ENCODE assay signal across 1 cellular context in the genomic region with DNA sequence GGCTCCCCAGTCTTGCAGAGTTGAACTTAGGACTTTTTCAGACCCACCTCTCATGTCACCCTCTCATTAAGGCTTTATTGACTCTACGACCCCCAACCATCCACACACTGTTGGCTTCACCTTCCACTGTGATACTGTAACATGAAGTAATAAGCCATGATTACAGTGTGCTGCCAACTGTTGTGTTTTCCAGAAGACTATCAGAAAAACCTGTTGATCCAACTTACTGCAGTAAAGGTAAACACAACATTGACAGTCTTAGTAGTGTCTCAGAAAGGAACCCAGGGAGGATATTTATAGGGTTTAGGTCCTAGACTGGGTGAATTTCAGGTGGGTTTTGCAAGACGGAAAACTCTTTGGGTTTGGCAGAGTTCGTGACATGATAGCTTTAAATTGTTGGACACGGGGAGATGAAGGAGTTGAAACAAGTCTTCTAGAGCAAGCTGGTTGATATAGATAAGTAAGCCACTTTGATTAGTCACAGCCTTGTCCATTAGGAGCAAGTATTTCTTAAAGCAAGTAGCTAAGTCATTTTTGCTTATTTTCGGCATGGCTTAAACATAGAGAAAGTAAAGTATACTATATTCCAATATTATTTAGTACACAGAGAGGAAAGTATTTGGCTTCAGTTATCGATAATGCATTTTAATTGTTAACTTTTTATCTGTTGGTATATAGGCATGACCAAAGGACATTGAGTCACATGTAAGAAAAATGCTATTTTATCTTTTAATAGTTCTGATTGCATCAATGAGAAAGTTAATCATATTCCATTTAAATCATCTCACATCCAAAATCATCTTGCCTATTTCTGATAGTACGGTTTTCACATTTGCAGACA.
TF ChIP-seq lines count a peak whose summit lies in the region.

No MANE protein-coding gene starts in this region.

TF ChIP-seq in K562, 482 proteins besides CTCF, POLR2A, EP300 and RAD21 (continued from another document and continues in another):
- TF ChIP-seq, protein P1, sequence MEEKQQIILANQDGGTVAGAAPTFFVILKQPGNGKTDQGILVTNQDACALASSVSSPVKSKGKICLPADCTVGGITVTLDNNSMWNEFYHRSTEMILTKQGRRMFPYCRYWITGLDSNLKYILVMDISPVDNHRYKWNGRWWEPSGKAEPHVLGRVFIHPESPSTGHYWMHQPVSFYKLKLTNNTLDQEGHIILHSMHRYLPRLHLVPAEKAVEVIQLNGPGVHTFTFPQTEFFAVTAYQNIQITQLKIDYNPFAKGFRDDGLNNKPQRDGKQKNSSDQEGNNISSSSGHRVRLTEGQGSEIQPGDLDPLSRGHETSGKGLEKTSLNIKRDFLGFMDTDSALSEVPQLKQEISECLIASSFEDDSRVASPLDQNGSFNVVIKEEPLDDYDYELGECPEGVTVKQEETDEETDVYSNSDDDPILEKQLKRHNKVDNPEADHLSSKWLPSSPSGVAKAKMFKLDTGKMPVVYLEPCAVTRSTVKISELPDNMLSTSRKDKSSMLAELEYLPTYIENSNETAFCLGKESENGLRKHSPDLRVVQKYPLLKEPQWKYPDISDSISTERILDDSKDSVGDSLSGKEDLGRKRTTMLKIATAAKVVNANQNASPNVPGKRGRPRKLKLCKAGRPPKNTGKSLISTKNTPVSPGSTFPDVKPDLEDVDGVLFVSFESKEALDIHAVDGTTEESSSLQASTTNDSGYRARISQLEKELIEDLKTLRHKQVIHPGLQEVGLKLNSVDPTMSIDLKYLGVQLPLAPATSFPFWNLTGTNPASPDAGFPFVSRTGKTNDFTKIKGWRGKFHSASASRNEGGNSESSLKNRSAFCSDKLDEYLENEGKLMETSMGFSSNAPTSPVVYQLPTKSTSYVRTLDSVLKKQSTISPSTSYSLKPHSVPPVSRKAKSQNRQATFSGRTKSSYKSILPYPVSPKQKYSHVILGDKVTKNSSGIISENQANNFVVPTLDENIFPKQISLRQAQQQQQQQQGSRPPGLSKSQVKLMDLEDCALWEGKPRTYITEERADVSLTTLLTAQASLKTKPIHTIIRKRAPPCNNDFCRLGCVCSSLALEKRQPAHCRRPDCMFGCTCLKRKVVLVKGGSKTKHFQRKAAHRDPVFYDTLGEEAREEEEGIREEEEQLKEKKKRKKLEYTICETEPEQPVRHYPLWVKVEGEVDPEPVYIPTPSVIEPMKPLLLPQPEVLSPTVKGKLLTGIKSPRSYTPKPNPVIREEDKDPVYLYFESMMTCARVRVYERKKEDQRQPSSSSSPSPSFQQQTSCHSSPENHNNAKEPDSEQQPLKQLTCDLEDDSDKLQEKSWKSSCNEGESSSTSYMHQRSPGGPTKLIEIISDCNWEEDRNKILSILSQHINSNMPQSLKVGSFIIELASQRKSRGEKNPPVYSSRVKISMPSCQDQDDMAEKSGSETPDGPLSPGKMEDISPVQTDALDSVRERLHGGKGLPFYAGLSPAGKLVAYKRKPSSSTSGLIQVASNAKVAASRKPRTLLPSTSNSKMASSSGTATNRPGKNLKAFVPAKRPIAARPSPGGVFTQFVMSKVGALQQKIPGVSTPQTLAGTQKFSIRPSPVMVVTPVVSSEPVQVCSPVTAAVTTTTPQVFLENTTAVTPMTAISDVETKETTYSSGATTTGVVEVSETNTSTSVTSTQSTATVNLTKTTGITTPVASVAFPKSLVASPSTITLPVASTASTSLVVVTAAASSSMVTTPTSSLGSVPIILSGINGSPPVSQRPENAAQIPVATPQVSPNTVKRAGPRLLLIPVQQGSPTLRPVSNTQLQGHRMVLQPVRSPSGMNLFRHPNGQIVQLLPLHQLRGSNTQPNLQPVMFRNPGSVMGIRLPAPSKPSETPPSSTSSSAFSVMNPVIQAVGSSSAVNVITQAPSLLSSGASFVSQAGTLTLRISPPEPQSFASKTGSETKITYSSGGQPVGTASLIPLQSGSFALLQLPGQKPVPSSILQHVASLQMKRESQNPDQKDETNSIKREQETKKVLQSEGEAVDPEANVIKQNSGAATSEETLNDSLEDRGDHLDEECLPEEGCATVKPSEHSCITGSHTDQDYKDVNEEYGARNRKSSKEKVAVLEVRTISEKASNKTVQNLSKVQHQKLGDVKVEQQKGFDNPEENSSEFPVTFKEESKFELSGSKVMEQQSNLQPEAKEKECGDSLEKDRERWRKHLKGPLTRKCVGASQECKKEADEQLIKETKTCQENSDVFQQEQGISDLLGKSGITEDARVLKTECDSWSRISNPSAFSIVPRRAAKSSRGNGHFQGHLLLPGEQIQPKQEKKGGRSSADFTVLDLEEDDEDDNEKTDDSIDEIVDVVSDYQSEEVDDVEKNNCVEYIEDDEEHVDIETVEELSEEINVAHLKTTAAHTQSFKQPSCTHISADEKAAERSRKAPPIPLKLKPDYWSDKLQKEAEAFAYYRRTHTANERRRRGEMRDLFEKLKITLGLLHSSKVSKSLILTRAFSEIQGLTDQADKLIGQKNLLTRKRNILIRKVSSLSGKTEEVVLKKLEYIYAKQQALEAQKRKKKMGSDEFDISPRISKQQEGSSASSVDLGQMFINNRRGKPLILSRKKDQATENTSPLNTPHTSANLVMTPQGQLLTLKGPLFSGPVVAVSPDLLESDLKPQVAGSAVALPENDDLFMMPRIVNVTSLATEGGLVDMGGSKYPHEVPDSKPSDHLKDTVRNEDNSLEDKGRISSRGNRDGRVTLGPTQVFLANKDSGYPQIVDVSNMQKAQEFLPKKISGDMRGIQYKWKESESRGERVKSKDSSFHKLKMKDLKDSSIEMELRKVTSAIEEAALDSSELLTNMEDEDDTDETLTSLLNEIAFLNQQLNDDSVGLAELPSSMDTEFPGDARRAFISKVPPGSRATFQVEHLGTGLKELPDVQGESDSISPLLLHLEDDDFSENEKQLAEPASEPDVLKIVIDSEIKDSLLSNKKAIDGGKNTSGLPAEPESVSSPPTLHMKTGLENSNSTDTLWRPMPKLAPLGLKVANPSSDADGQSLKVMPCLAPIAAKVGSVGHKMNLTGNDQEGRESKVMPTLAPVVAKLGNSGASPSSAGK (IDR thresholded peaks at IDR 0.05): no peak
- TF ChIP-seq, protein P2, sequence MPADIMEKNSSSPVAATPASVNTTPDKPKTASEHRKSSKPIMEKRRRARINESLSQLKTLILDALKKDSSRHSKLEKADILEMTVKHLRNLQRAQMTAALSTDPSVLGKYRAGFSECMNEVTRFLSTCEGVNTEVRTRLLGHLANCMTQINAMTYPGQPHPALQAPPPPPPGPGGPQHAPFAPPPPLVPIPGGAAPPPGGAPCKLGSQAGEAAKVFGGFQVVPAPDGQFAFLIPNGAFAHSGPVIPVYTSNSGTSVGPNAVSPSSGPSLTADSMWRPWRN (IDR thresholded peaks at IDR 0.05; ENCODE audit: low read depth): no peak
- TF ChIP-seq, protein P3, sequence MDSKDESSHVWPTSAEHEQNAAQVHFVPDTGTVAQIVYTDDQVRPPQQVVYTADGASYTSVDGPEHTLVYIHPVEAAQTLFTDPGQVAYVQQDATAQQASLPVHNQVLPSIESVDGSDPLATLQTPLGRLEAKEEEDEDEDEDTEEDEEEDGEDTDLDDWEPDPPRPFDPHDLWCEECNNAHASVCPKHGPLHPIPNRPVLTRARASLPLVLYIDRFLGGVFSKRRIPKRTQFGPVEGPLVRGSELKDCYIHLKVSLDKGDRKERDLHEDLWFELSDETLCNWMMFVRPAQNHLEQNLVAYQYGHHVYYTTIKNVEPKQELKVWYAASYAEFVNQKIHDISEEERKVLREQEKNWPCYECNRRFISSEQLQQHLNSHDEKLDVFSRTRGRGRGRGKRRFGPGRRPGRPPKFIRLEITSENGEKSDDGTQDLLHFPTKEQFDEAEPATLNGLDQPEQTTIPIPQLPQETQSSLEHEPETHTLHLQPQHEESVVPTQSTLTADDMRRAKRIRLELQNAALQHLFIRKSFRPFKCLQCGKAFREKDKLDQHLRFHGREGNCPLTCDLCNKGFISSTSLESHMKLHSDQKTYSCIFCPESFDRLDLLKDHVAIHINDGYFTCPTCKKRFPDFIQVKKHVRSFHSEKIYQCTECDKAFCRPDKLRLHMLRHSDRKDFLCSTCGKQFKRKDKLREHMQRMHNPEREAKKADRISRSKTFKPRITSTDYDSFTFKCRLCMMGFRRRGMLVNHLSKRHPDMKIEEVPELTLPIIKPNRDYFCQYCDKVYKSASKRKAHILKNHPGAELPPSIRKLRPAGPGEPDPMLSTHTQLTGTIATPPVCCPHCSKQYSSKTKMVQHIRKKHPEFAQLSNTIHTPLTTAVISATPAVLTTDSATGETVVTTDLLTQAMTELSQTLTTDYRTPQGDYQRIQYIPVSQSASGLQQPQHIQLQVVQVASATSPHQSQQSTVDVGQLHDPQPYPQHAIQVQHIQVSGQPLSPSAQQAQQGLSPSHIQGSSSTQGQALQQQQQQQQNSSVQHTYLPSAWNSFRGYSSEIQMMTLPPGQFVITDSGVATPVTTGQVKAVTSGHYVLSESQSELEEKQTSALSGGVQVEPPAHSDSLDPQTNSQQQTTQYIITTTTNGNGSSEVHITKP (IDR thresholded peaks at IDR 0.05; ENCODE audit: partially characterized antibody): no peak
- TF ChIP-seq, protein P4, sequence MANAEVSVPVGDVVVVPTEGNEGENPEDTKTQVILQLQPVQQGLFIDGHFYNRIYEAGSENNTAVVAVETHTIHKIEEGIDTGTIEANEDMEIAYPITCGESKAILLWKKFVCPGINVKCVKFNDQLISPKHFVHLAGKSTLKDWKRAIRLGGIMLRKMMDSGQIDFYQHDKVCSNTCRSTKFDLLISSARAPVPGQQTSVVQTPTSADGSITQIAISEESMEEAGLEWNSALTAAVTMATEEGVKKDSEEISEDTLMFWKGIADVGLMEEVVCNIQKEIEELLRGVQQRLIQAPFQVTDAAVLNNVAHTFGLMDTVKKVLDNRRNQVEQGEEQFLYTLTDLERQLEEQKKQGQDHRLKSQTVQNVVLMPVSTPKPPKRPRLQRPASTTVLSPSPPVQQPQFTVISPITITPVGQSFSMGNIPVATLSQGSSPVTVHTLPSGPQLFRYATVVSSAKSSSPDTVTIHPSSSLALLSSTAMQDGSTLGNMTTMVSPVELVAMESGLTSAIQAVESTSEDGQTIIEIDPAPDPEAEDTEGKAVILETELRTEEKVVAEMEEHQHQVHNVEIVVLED (CRISPR knock-in tag; IDR thresholded peaks at IDR 0.05): no peak
- TF ChIP-seq PML (IDR thresholded peaks at IDR 0.05; ENCODE audit: low read length) (peak; percentile 76), HNRNPUL1 (IDR thresholded peaks at IDR 0.05; ENCODE audit: low read length) (no peak), ZBED1 (IDR thresholded peaks at IDR 0.05) (no peak), ZNF24 (IDR thresholded peaks at IDR 0.05) (peak; percentile 67), NFXL1 (CRISPR knock-in tag; IDR thresholded peaks at IDR 0.05) (no peak), FOXJ2 (tag; IDR thresholded peaks at IDR 0.05) (peak; percentile 38; the same call in 1 of the 2 replicates), SRF (CRISPR knock-in tag; IDR thresholded peaks at IDR 0.05) (no peak), KLF13 (tag; IDR thresholded peaks at IDR 0.05; ENCODE audit: borderline replicate concordance, low read depth) (no peak), NFIX (CRISPR knock-in tag; IDR thresholded peaks at IDR 0.05; ENCODE audit: low read depth) (no peak), MYBL2 (IDR thresholded peaks at IDR 0.05; ENCODE audit: low read depth) (no peak), MYBL2 (CRISPR knock-in tag; IDR thresholded peaks at IDR 0.05; ENCODE audit: borderline replicate concordance) (no peak), ZEB2 (IDR thresholded peaks at IDR 0.05) (peak; percentile 36; the same call in 1 of the 2 replicates), ARID2 (IDR thresholded peaks at IDR 0.05) (no peak), SP1 (CRISPR knock-in tag; IDR thresholded peaks at IDR 0.05) (no peak), NRF1 (conservative IDR thresholded peaks at IDR 0.05 in 1 of 2, IDR thresholded peaks at IDR 0.05 in 1 of 2) (no peak), SETDB1 (IDR thresholded peaks at IDR 0.05; ENCODE audit: low read length) (no peak)
- TF ChIP-seq, protein P5, sequence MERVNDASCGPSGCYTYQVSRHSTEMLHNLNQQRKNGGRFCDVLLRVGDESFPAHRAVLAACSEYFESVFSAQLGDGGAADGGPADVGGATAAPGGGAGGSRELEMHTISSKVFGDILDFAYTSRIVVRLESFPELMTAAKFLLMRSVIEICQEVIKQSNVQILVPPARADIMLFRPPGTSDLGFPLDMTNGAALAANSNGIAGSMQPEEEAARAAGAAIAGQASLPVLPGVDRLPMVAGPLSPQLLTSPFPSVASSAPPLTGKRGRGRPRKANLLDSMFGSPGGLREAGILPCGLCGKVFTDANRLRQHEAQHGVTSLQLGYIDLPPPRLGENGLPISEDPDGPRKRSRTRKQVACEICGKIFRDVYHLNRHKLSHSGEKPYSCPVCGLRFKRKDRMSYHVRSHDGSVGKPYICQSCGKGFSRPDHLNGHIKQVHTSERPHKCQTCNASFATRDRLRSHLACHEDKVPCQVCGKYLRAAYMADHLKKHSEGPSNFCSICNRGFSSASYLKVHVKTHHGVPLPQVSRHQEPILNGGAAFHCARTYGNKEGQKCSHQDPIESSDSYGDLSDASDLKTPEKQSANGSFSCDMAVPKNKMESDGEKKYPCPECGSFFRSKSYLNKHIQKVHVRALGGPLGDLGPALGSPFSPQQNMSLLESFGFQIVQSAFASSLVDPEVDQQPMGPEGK (CRISPR knock-in tag; IDR thresholded peaks at IDR 0.05; ENCODE audit: borderline replicate concordance): no peak
- TF ChIP-seq, protein P6, sequence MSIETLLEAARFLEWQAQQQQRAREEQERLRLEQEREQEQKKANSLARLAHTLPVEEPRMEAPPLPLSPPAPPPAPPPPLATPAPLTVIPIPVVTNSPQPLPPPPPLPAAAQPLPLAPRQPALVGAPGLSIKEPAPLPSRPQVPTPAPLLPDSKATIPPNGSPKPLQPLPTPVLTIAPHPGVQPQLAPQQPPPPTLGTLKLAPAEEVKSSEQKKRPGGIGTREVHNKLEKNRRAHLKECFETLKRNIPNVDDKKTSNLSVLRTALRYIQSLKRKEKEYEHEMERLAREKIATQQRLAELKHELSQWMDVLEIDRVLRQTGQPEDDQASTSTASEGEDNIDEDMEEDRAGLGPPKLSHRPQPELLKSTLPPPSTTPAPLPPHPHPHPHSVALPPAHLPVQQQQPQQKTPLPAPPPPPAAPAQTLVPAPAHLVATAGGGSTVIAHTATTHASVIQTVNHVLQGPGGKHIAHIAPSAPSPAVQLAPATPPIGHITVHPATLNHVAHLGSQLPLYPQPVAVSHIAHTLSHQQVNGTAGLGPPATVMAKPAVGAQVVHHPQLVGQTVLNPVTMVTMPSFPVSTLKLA (conservative IDR thresholded peaks at IDR 0.05): 0 out of 4 replicates have a peak, but pooled peaks of 1 of the 2 experiments have one; percentile 16
- TF ChIP-seq, protein P7, sequence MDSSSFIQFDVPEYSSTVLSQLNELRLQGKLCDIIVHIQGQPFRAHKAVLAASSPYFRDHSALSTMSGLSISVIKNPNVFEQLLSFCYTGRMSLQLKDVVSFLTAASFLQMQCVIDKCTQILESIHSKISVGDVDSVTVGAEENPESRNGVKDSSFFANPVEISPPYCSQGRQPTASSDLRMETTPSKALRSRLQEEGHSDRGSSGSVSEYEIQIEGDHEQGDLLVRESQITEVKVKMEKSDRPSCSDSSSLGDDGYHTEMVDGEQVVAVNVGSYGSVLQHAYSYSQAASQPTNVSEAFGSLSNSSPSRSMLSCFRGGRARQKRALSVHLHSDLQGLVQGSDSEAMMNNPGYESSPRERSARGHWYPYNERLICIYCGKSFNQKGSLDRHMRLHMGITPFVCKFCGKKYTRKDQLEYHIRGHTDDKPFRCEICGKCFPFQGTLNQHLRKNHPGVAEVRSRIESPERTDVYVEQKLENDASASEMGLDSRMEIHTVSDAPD (CRISPR knock-in tag; IDR thresholded peaks at IDR 0.05): no peak
- TF ChIP-seq, protein P8, sequence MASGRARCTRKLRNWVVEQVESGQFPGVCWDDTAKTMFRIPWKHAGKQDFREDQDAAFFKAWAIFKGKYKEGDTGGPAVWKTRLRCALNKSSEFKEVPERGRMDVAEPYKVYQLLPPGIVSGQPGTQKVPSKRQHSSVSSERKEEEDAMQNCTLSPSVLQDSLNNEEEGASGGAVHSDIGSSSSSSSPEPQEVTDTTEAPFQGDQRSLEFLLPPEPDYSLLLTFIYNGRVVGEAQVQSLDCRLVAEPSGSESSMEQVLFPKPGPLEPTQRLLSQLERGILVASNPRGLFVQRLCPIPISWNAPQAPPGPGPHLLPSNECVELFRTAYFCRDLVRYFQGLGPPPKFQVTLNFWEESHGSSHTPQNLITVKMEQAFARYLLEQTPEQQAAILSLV (tag; IDR thresholded peaks at IDR 0.05): no peak
